ENCODE assay signal across 10 cellular contexts in genomic region chr2:237482485-237482884, GRCh38. TPM values are rescaled to one million over a fixed set of nuclear protein-coding genes. Genes with fewer than 3 reads are reported as not detected.
DNase-seq lines count a peak whose midpoint lies in the region; ATAC-seq and TF ChIP-seq lines count a peak whose summit lies in the region.
"Had no signal": no experiment of that assay in that cellular context is flagged by ENCODE, and none has a peak within 500 bp of the region (broad histone marks: within the 10 kb centered on the region; RNA-seq: fewer than 3 reads in every experiment).

No MANE protein-coding gene starts in this region.

- H2AK5ac ChIP-seq in H9 (ENCODE audit: insufficient read length, low read length), result no peak overlapping the region

- H3K36me3 ChIP-seq in Caco-2 (ENCODE audit: control insufficient read depth, insufficient read depth, low read length), result no peaks in the 10 kb centered on the region
- no peaks in the 10 kb centered on the region for H3K36me3 ChIP-seq in MM.1S (replicated peaks; ENCODE audit: insufficient read depth, low read length)

- H3K79me1 ChIP-seq in H9 (ENCODE audit: insufficient read depth, low read depth, low read length, poor library complexity, severe bottlenecking), result no peaks in the 10 kb centered on the region

- CTCF ChIA-PET in Caco-2 (lab: Charles Lee), result no interaction called here
- CTCF ChIA-PET in activated naive CD4-positive, alpha-beta T cell treated with anti-CD3 and anti-CD28 coated beads for 36 hours (lab: Charles Lee), result interaction anchor here (1.0 to 1.5 kb wide), 2 partner anchors 30 to 61 kb away, joined by 5 read pairs; no protein-coding TSS in a partner anchor

- H2BK120ac ChIP-seq in H9 (ENCODE audit: low read depth, low read length, poor library complexity, severe bottlenecking), result no peak overlapping the region

- H3K79me2 ChIP-seq in MM.1S (ENCODE audit: low read length) (no peaks in the 10 kb centered on the region), H9 (ENCODE audit: insufficient read depth, low read length) (no peaks in the 10 kb centered on the region)

- H2BK12ac ChIP-seq in H9 (ENCODE audit: insufficient read length, low read depth, low read length), result no peak overlapping the region

- no peaks in the 10 kb centered on the region for H3K9me2 ChIP-seq in MM.1S (replicated peaks; ENCODE audit: insufficient read depth, low read length)

- H2AFZ ChIP-seq in MM.1S (ENCODE audit: low read length), result no peak overlapping the region
- H2AFZ ChIP-seq in H9 (ENCODE audit: low read length), result no peak overlapping the region

- H3K9me3 Mint-ChIP-seq in Caco-2 (ENCODE audit: unreplicated experiment) (no peaks in the 10 kb centered on the region), H9 (no peaks in the 10 kb centered on the region; a peak in 1 of 5 replicates)
- no peaks in the 10 kb centered on the region for H3K9me3 Mint-ChIP-seq in activated naive CD4-positive, alpha-beta T cell treated with anti-CD3 and anti-CD28 coated beads for 36 hours
- H3K9me3 Mint-ChIP-seq: activated naive CD8-positive, alpha-beta T cell treated with anti-CD3 and anti-CD28 coated beads, Interleukin-2, amount 10 ng/mL, durations not matched to agents 7 days and 5 days had no signal

- H4K20me1 ChIP-seq in MM.1S (ENCODE audit: insufficient read depth, low read length) (no peaks in the 10 kb centered on the region), H9 (ENCODE audit: control insufficient read depth, insufficient read depth, insufficient read length) (no peaks in the 10 kb centered on the region)

- WGBS in H9 (ENCODE audit: extremely low coverage, insufficient read length, low lambda C conversion rate), result no CpG with 5 or more reads among the region's 6 CpGs

- no peaks in the 10 kb centered on the region for H3K36me3 Mint-ChIP-seq in Caco-2 (ENCODE audit: insufficient read depth, unreplicated experiment)
- H3K36me3 Mint-ChIP-seq in H9 (ENCODE audit: insufficient read depth in 1 of 3, low read depth in 3 of 3), result no peaks in the 10 kb centered on the region
- no peaks in the 10 kb centered on the region for H3K36me3 Mint-ChIP-seq in activated naive CD4-positive, alpha-beta T cell treated with anti-CD3 and anti-CD28 coated beads for 36 hours (ENCODE audit: low read depth)
- H3K36me3 Mint-ChIP-seq: activated naive CD8-positive, alpha-beta T cell treated with anti-CD3 and anti-CD28 coated beads, Interleukin-2, amount 10 ng/mL, durations not matched to agents 7 days and 5 days had no signal

- no peak overlapping the region for H2BK20ac ChIP-seq in H9 (ENCODE audit: low read depth, low read length, poor library complexity, severe bottlenecking)

- H3K4me3 ChIP-seq in Caco-2 (ENCODE audit: low read depth, low read length) (no peak overlapping the region), MM.1S (ENCODE audit: low read length) (no peak overlapping the region)

- no peak overlapping the region for H2BK5ac ChIP-seq in H9 (ENCODE audit: insufficient read length, low read length)

- no peak overlapping the region for H3K9ac ChIP-seq in MM.1S (ENCODE audit: low read length)
- H3K9ac ChIP-seq in H9 (ENCODE audit: extremely low read depth, insufficient read length, low read length), result no peak overlapping the region

- no peak overlapping the region for H3T11ph ChIP-seq in H9 (ENCODE audit: low read length)

- H3K56ac ChIP-seq in H9 (ENCODE audit: insufficient read length, low read depth, low read length), result no peak overlapping the region

- H3K27ac ChIP-seq in MM.1S (ENCODE audit: low read length) (no peak overlapping the region), H9 (ENCODE audit: insufficient read length, low read depth, low read length) (no peak overlapping the region)
- H3K27ac ChIP-seq: RWPE1 had no signal

- no peak for TF ChIP-seq CTCF in Caco-2 (IDR thresholded peaks at IDR 0.05; ENCODE audit: insufficient read depth in 1 of 2, low read depth in 1 of 2, low read length in 1 of 2, severe bottlenecking in 1 of 2, unreplicated experiment in 1 of 2)
- TF ChIP-seq CTCF in MM.1S (IDR thresholded peaks at IDR 0.05; ENCODE audit: low read length), result no peak
- TF ChIP-seq CTCF in H9 (conservative IDR thresholded peaks at IDR 0.05), result no peak

- H3K18ac ChIP-seq in H9 (ENCODE audit: insufficient read length, low read depth, low read length), result no peak overlapping the region

- H4K5ac ChIP-seq in H9 (ENCODE audit: insufficient read length, low read depth, low read length), result no peak overlapping the region

- no peak overlapping the region for H4K8ac ChIP-seq in H9 (replicated peaks; ENCODE audit: insufficient read length, low read depth, low read length)

- H3K23ac ChIP-seq in H9 (ENCODE audit: insufficient read length, low read depth, low read length), result no peak overlapping the region

- no peak for ATAC-seq in HG02970 (IDR thresholded peaks at IDR 0.05; ENCODE audit: low FRiP score, unreplicated experiment)

- POLR2A ChIA-PET in Caco-2 (lab: Charles Lee), result no interaction called here

- BruUV-seq in Caco-2 (replicated peaks; lab: Mats Ljungman, UMichigan), result no TSS peak

- no peak overlapping the region for H2BK15ac ChIP-seq in H9 (ENCODE audit: low read depth, low read length)

- H3K4me3 Mint-ChIP-seq in Caco-2 (ENCODE audit: unreplicated experiment) (no peak overlapping the region), H9 (no peak overlapping the region)
- no peak overlapping the region for H3K4me3 Mint-ChIP-seq in activated naive CD4-positive, alpha-beta T cell treated with anti-CD3 and anti-CD28 coated beads for 36 hours
- H3K4me3 Mint-ChIP-seq: activated naive CD8-positive, alpha-beta T cell treated with anti-CD3 and anti-CD28 coated beads, Interleukin-2, amount 10 ng/mL, durations not matched to agents 7 days and 5 days had no signal

- H3K4me2 ChIP-seq in MM.1S (ENCODE audit: low read depth, low read length) (no peak overlapping the region), H9 (ENCODE audit: insufficient read depth, insufficient read length, low read length) (no peak overlapping the region)

- H3F3A ChIP-seq in MM.1S (ENCODE audit: insufficient read depth, low read length), result no peaks in the 10 kb centered on the region

- no peak overlapping the region; the same call in 1 of the 2 replicates for H3K14ac ChIP-seq in H9 (ENCODE audit: insufficient read depth, low read length)

- H3K27me3 Mint-ChIP-seq in Caco-2 (ENCODE audit: insufficient read depth, unreplicated experiment), result peaks cover 11% of the 10 kb centered on the region
- H3K27me3 Mint-ChIP-seq in H9 (ENCODE audit: low read depth), result peaks cover 91% of the 10 kb centered on the region
- H3K27me3 Mint-ChIP-seq in activated naive CD4-positive, alpha-beta T cell treated with anti-CD3 and anti-CD28 coated beads for 36 hours (ENCODE audit: low read depth), result peaks cover 27% of the 10 kb centered on the region

- H3K4me1 ChIP-seq in Caco-2, result no peaks in the 10 kb centered on the region
- no peaks in the 10 kb centered on the region for H3K4me1 ChIP-seq in MM.1S (ENCODE audit: low read length)
- H3K4me1 ChIP-seq in H9 (ENCODE audit: insufficient read depth, low read length), result no peaks in the 10 kb centered on the region

- no peak overlapping the region for H3K27ac Mint-ChIP-seq in Caco-2 (ENCODE audit: unreplicated experiment)
- no peak overlapping the region for H3K27ac Mint-ChIP-seq in H9
- H3K27ac Mint-ChIP-seq in activated naive CD4-positive, alpha-beta T cell treated with anti-CD3 and anti-CD28 coated beads for 36 hours, result no peak overlapping the region
- H3K27ac Mint-ChIP-seq: activated naive CD8-positive, alpha-beta T cell treated with anti-CD3 and anti-CD28 coated beads, Interleukin-2, amount 10 ng/mL, durations not matched to agents 7 days and 5 days had no signal

- H3K4me1 Mint-ChIP-seq in Caco-2 (ENCODE audit: low read depth, unreplicated experiment) (no peaks in the 10 kb centered on the region), H9 (peaks cover 10 to 13% of the 10 kb centered on the region in 2 experiments)
- no peaks in the 10 kb centered on the region for H3K4me1 Mint-ChIP-seq in activated naive CD4-positive, alpha-beta T cell treated with anti-CD3 and anti-CD28 coated beads for 36 hours (ENCODE audit: low read depth)
- H3K4me1 Mint-ChIP-seq: activated naive CD8-positive, alpha-beta T cell treated with anti-CD3 and anti-CD28 coated beads, Interleukin-2, amount 10 ng/mL, durations not matched to agents 7 days and 5 days had no signal

- peak; percentile 31 to 53 for DNase-seq in Caco-2
- DNase-seq in NCI-H69 (lab: John Stamatoyannopoulos, UW), result peak; percentile 87
- DNase-seq in foreskin melanocyte, result peak; percentile 97
- peak; percentile 91 for DNase-seq in posterior vena cava (ENCODE audit: low spot score)
- no peak for DNase-seq in MM.1S
- no peak for DNase-seq in H9
- DNase-seq in activated naive CD4-positive, alpha-beta T cell treated with anti-CD3 and anti-CD28 coated beads for 36 hours, result no peak
- DNase-seq: activated naive CD8-positive, alpha-beta T cell treated with anti-CD3 and anti-CD28 coated beads, Interleukin-2, amount 10 ng/mL, durations not matched to agents 7 days and 5 days had no signal

- no peak overlapping the region for H4K91ac ChIP-seq in H9 (ENCODE audit: insufficient read length, low read depth, low read length)

- intact Hi-C loops in Caco-2 (cut with micrococcal nuclease; ENCODE audit: unreplicated experiment) (no loop called here), posterior vena cava (cut with DNase I) (no loop called here)
- intact Hi-C loops in activated naive CD4-positive, alpha-beta T cell treated with anti-CD3 and anti-CD28 coated beads for 36 hours (cut with micrococcal nuclease), result no loop called here

- H3K23me2 ChIP-seq in H9 (ENCODE audit: insufficient read length, low read depth, low read length, poor library complexity, severe bottlenecking), result peaks cover 12% of the 10 kb centered on the region

- H3K9me3 ChIP-seq in Caco-2 (no peaks in the 10 kb centered on the region), MM.1S (replicated peaks; ENCODE audit: insufficient read depth, low read length) (no peaks in the 10 kb centered on the region), H9 (ENCODE audit: control insufficient read depth, low read depth, low read length) (no peaks in the 10 kb centered on the region)

- H3K4ac ChIP-seq in H9 (ENCODE audit: low read depth, low read length), result no peak overlapping the region

- H3K27me3 ChIP-seq in Caco-2 (replicated peaks; ENCODE audit: control insufficient read depth, insufficient read depth, low read length) (no peaks in the 10 kb centered on the region; the same call in 1 of the 2 replicates), MM.1S (replicated peaks; ENCODE audit: insufficient read depth, low read length) (peaks cover 19% of the 10 kb centered on the region), H9 (ENCODE audit: insufficient read depth, low read length) (peaks cover 13% of the 10 kb centered on the region; the same call in 1 of the 2 replicates)

RNA-seq across cellular contexts. Expression of gene MLPH, which starts 4.6 kb away (rescaled TPM):
- total RNA-seq in Caco-2 (2022) (not detected in 2 replicates), posterior vena cava (1 to 10 TPM; 6.0 to 6.4 TPM), H9 (2021) (3.4 TPM in 2 replicates)
- not detected for total RNA-seq in activated naive CD4-positive, alpha-beta T cell treated with anti-CD3 and anti-CD28 coated beads for 36 hours
- total RNA-seq: activated naive CD8-positive, alpha-beta T cell treated with anti-CD3 and anti-CD28 coated beads, Interleukin-2, amount 10 ng/mL, durations not matched to agents 7 days and 5 days had no signal

Comparison
In these comparisons a context has a peak if more than half of its experiments do, and no peak if none do; other contexts are left out.
1. DNase-seq: peak in Caco-2 (2 of 2), NCI-H69 (single experiment), foreskin melanocyte (single experiment) and posterior vena cava (single experiment); none in MM.1S (single experiment), H9 (single experiment) and activated naive CD4-positive, alpha-beta T cell treated with anti-CD3 and anti-CD28 coated beads for 36 hours (single experiment).